Comparison of ENCODE assay signal across 9 cellular contexts in genomic region chr22:43126506-43127165, GRCh38.
DNase-seq lines count a peak whose midpoint lies in the region; ATAC-seq and TF ChIP-seq lines count a peak whose summit lies in the region.
"Had no signal": no experiment of that assay in that cellular context is flagged by ENCODE, and none has a peak within 500 bp of the region (broad histone marks: within the 10 kb centered on the region; RNA-seq: fewer than 3 reads in every experiment).

No MANE protein-coding gene starts in this region.

- H3K4me1 Mint-ChIP-seq in dendritic cell treated with granulocyte-macrophage colony-stimulating factor and Interleukin-4, amounts not matched to agents 40 ng/mL and 50 ng/mL, for 4 days (ENCODE audit: low read depth), result peaks cover 62% of the 10 kb centered on the region

- no peak for TF ChIP-seq CTCF in GM20000 (IDR thresholded peaks at IDR 0.05; ENCODE audit: extremely low read depth, missing control alignments)

- peaks cover 37 to 72% of the 10 kb centered on the region in 2 donors for H3K4me1 ChIP-seq in mucosa of rectum (ENCODE audit: control insufficient read depth in 2 of 2, insufficient read depth in 2 of 2, low read length in 2 of 2)

- peak overlapping the region; percentile 14 to 50 for H3K9ac ChIP-seq in mucosa of rectum (ENCODE audit: low read depth in 1 of 2, low read length in 2 of 2)

- intact Hi-C loops in dendritic cell treated with granulocyte-macrophage colony-stimulating factor and Interleukin-4, amounts not matched to agents 40 ng/mL and 50 ng/mL, for 4 days (cut with micrococcal nuclease), result no loop called here

- no peak overlapping the region for H3K4me3 Mint-ChIP-seq in dendritic cell treated with granulocyte-macrophage colony-stimulating factor and Interleukin-4, amounts not matched to agents 40 ng/mL and 50 ng/mL, for 4 days

- no peaks in the 10 kb centered on the region for H3K36me3 Mint-ChIP-seq in dendritic cell treated with granulocyte-macrophage colony-stimulating factor and Interleukin-4, amounts not matched to agents 40 ng/mL and 50 ng/mL, for 4 days (ENCODE audit: low read depth)

- H3K36me3 ChIP-seq in mucosa of rectum (ENCODE audit: control insufficient read depth in 2 of 2, insufficient read depth in 2 of 2, low read length in 2 of 2), result peaks cover 4 to 7% of the 10 kb centered on the region in 2 donors
- H3K36me3 ChIP-seq: thoracic aorta had no signal

- DNase-seq in EH (ENCODE audit: low read depth) (peak; percentile 82), NCI-H226 (peak; percentile 89), GM20000 (ENCODE audit: low spot score) (no peak), NCI-H1105 (lab: John Stamatoyannopoulos, UW) (no peak), NCI-H69 (lab: John Stamatoyannopoulos, UW) (no peak)

- no peaks in the 10 kb centered on the region for H3K9me3 Mint-ChIP-seq in dendritic cell treated with granulocyte-macrophage colony-stimulating factor and Interleukin-4, amounts not matched to agents 40 ng/mL and 50 ng/mL, for 4 days

- H3K9me3 ChIP-seq in mucosa of rectum (ENCODE audit: control insufficient read depth in 2 of 2, low read length in 2 of 2), result no peaks in the 10 kb centered on the region
- H3K9me3 ChIP-seq: thoracic aorta had no signal

- H3K27ac ChIP-seq in mucosa of rectum (ENCODE audit: low read depth in 2 of 2, low read length in 2 of 2), result peak overlapping the region; percentile 78 to 91
- H3K27ac ChIP-seq: thoracic aorta had no signal

- ATAC-seq in GM18519 (IDR thresholded peaks at IDR 0.05; ENCODE audit: low FRiP score, unreplicated experiment), result no peak

- peak overlapping the region; percentile 58 for H3K27ac Mint-ChIP-seq in dendritic cell treated with granulocyte-macrophage colony-stimulating factor and Interleukin-4, amounts not matched to agents 40 ng/mL and 50 ng/mL, for 4 days

- H3K27me3 Mint-ChIP-seq in dendritic cell treated with granulocyte-macrophage colony-stimulating factor and Interleukin-4, amounts not matched to agents 40 ng/mL and 50 ng/mL, for 4 days, result peaks cover 17% of the 10 kb centered on the region

- H3K4me3 ChIP-seq in mucosa of rectum (ENCODE audit: low read length in 2 of 2), result peak overlapping the region in 1 of 2 donors; percentile 10
- H3K4me3 ChIP-seq: thoracic aorta had no signal

- no peaks in the 10 kb centered on the region for H3K27me3 ChIP-seq in mucosa of rectum (ENCODE audit: control insufficient read depth in 2 of 2, insufficient read depth in 2 of 2, low read length in 2 of 2)

Comparison
In these comparisons a context has a peak if more than half of its experiments do, and no peak if none do; other contexts are left out.
1. DNase-seq: peak in EH (single experiment) and NCI-H226 (single experiment); none in GM20000 (single experiment), NCI-H1105 (single experiment) and NCI-H69 (single experiment).